Comparison of ENCODE assay signal across 14 cellular contexts in genomic region chr5:68303754-68304420, GRCh38.
DNase-seq lines count a peak whose midpoint lies in the region; ATAC-seq and TF ChIP-seq lines count a peak whose summit lies in the region.
"Had no signal": no experiment of that assay in that cellular context is flagged by ENCODE, and none has a peak within 500 bp of the region (broad histone marks: within the 10 kb centered on the region; RNA-seq: fewer than 3 reads in every experiment).

No MANE protein-coding gene starts in this region.

- H3K9me3 Mint-ChIP-seq in activated naive CD4-positive, alpha-beta T cell treated with anti-CD3 and anti-CD28 coated beads, Interleukin-2, amount 50 U/mL, for 24 hours = no peaks in the 10 kb centered on the region
- H3K9me3 Mint-ChIP-seq: activated naive CD4-positive, alpha-beta T cell treated with anti-CD3 and anti-CD28 coated beads, Interleukin-2, amount 50 U/mL, for 72 hours had no signal

- no peaks in the 10 kb centered on the region for H3K27me3 ChIP-seq in dorsolateral prefrontal cortex
- H3K27me3 ChIP-seq: colonic mucosa, gastroesophageal sphincter, SJSA1 had no signal

- H3K4me3 Mint-ChIP-seq in activated naive CD4-positive, alpha-beta T cell treated with anti-CD3 and anti-CD28 coated beads, Interleukin-2, amount 50 U/mL, for 24 hours = no peak overlapping the region
- H3K4me3 Mint-ChIP-seq: neural crest cell had no signal

- H3K4me3 ChIP-seq in dorsolateral prefrontal cortex = no peak overlapping the region
- H3K4me3 ChIP-seq: colonic mucosa, gastroesophageal sphincter, SJSA1 had no signal

- no peak for TF ChIP-seq CTCF in dorsolateral prefrontal cortex (IDR thresholded peaks at IDR 0.05 in 54 of 56, conservative IDR thresholded peaks at IDR 0.05 in 2 of 56; ENCODE audit: low read depth in 1 of 56, partially characterized antibody in 56 of 56)

- peaks cover 27% of the 10 kb centered on the region for H3K4me1 Mint-ChIP-seq in activated naive CD4-positive, alpha-beta T cell treated with anti-CD3 and anti-CD28 coated beads, Interleukin-2, amount 50 U/mL, for 24 hours

- H3K36me3 Mint-ChIP-seq in activated naive CD4-positive, alpha-beta T cell treated with anti-CD3 and anti-CD28 coated beads, Interleukin-2, amount 50 U/mL, for 24 hours = peaks cover 8% of the 10 kb centered on the region

- peak overlapping the region; percentile 8 for H3K27ac Mint-ChIP-seq in activated naive CD4-positive, alpha-beta T cell treated with anti-CD3 and anti-CD28 coated beads, Interleukin-2, amount 50 U/mL, for 24 hours

- intact Hi-C loops in dorsolateral prefrontal cortex (cut with DNase I) = loop anchor here in 1 of 2 donors (5.0 kb wide), 1 partner anchor 658 kb away; no protein-coding TSS in a partner anchor

- ATAC-seq in HG03460 (IDR thresholded peaks at IDR 0.05; ENCODE audit: unreplicated experiment) (peak; percentile 21), GM21737 (IDR thresholded peaks at IDR 0.05; ENCODE audit: unreplicated experiment) (no peak)
- ATAC-seq: gastroesophageal sphincter had no signal

- H3K27me3 Mint-ChIP-seq in activated naive CD4-positive, alpha-beta T cell treated with anti-CD3 and anti-CD28 coated beads, Interleukin-2, amount 50 U/mL, for 24 hours = no peaks in the 10 kb centered on the region

- peak overlapping the region in 30 of 59 donors; percentile 0 to 66 (median 26) for H3K27ac ChIP-seq in dorsolateral prefrontal cortex
- H3K27ac ChIP-seq: colonic mucosa, gastroesophageal sphincter, SJSA1 had no signal

- DNase-seq in activated naive CD4-positive, alpha-beta T cell treated with anti-CD3 and anti-CD28 coated beads, Interleukin-2, amount 50 U/mL, for 16 hours = no peak
- DNase-seq in dorsolateral prefrontal cortex (no peak), superior temporal gyrus (ENCODE audit: extremely low spot score) (peak; percentile 18), foreskin melanocyte (no peak), NCI-H510A (lab: John Stamatoyannopoulos, UW) (no peak)
- DNase-seq: colonic mucosa, NCI-H1105 treated with DMSO at 0.1 percent for 48 hours had no signal
